8 cellular contexts compared by ENCODE assay signal in genomic region chr7:98417604-98418270, GRCh38. TPM values are rescaled to one million over a fixed set of nuclear protein-coding genes. Genes with fewer than 3 reads are reported as not detected.
DNase-seq lines count a peak whose midpoint lies in the region; ATAC-seq and TF ChIP-seq lines count a peak whose summit lies in the region.
"Not testable (repeated sequence)": the region's sequence is repeated elsewhere in the genome, so short reads cannot be mapped to it uniquely, and the experiment has no call there.

No MANE protein-coding gene starts in this region.

- TF ChIP-seq CTCF in cardiac fibroblast (IDR thresholded peaks at IDR 0.05; ENCODE audit: low read depth, low read length); fibroblast of villous mesenchyme (IDR thresholded peaks at IDR 0.05; ENCODE audit: insufficient read depth, low read depth, low read length); lung (IDR thresholded peaks at IDR 0.05; ENCODE audit: control extremely low read depth, extremely low read depth); stomach (IDR thresholded peaks at IDR 0.05): not testable (repeated sequence)

- not testable (repeated sequence) for TF ChIP-seq POLR2A in stomach (IDR thresholded peaks at IDR 0.05)

- H3K27ac ChIP-seq in lung (ENCODE audit: low read depth in 1 of 2, low read length in 1 of 2) = peak overlapping the region in 1 of 2 donors; percentile 27
- peak overlapping the region; percentile 81 to 92 (median 86) for H3K27ac ChIP-seq in stomach

- not testable (repeated sequence) for H3K27me3 ChIP-seq in lung (ENCODE audit: control insufficient read depth, insufficient read depth)
- peaks cover 0 to 19% (median 0%) of the 10 kb centered on the region in 3 donors for H3K27me3 ChIP-seq in stomach

- WGBS in lung, 2 donors = 65 to 66% methylated on average over 12 of the region's 12 CpGs
- WGBS in stomach, 5 donors = 54 to 65% (median 62%) methylated on average over 12 of the region's 12 CpGs

- not testable (repeated sequence) for TF ChIP-seq EP300 in stomach (IDR thresholded peaks at IDR 0.05)

- intact Hi-C loops in stomach (cut with DNase I; ENCODE audit: low total_unique reads) = not testable (repeated sequence)

- not testable (repeated sequence) for H3K4me3 ChIP-seq in cardiac fibroblast (replicated peaks in 1 of 2; ENCODE audit: low read depth in 2 of 2, low read length in 2 of 2); fibroblast of villous mesenchyme (ENCODE audit: low read depth, low read length); lung; stomach

- H3K4me1 ChIP-seq in lung (ENCODE audit: control insufficient read depth in 2 of 2, insufficient read depth in 2 of 2, low read length in 2 of 2) = not testable (repeated sequence)
- H3K4me1 ChIP-seq in stomach = peaks cover 14 to 25% (median 15%) of the 10 kb centered on the region in 4 donors

- not testable (repeated sequence) for H3K9me3 ChIP-seq in lung (ENCODE audit: control insufficient read depth in 2 of 2, insufficient read depth in 1 of 2, low read length in 1 of 2); stomach

- H3K36me3 ChIP-seq in lung (ENCODE audit: control insufficient read depth in 2 of 2, insufficient read depth in 2 of 2, low read length in 2 of 2); stomach: not testable (repeated sequence)

- peak; percentile 53 for ATAC-seq in HG02885 (IDR thresholded peaks at IDR 0.05; ENCODE audit: poor library complexity, unreplicated experiment)
- ATAC-seq in lung (ENCODE audit: insufficient read depth, low FRiP score) = not testable (repeated sequence)

- DNase-seq in Daoy (ENCODE audit: low read depth) (peak; percentile 22), NOMO-1 (lab: John Stamatoyannopoulos, UW; ENCODE audit: unreplicated experiment in 2 of 2) (peak; percentile 85 to 86), SW480 (ENCODE audit: low spot score) (peak; percentile 72), cardiac fibroblast (ENCODE audit: low read depth in 2 of 2) (peak; percentile 64 to 76), fibroblast of villous mesenchyme (ENCODE audit: low read depth) (peak; percentile 52), lung (ENCODE audit: low spot score) (peak; percentile 73), stomach (peak; percentile 61)

RNA-seq across cellular contexts. Expression of gene BAIAP2L1, which starts 16.8 kb away (rescaled TPM):
- 11.1 and 14.3 TPM in 2 replicates for total RNA-seq in Daoy (2014; rRNA removed; shearing (Covaris generic))
- total RNA-seq in fibroblast of villous mesenchyme (6.4 and 9.1 TPM in 2 replicates), lung (10 to 100 TPM; 24.7 to 29.2 TPM), stomach (10 to 100 TPM; 20.6 to 78.2 (median 62.9) TPM)
- polyA plus RNA-seq in lung (10 to 100 TPM; 12.5 to 15.1 TPM), stomach (10 to 100 TPM; 26.1 to 46.9 (median 28.1) TPM)

Comparison
In these comparisons a context has a peak if more than half of its experiments do, and no peak if none do; other contexts are left out.
1. DNase-seq: peak in every context shown above with its lines; median percentile 86 in NOMO-1; 73 in lung; 72 in SW480; 70 in cardiac fibroblast; 61 in stomach; 52 in fibroblast of villous mesenchyme; 22 in Daoy.